Comparison of ENCODE assay signal across 8 cellular contexts in genomic region chr15:80072285-80072684, GRCh38. TPM values are rescaled to one million over a fixed set of nuclear protein-coding genes. Genes with fewer than 3 reads are reported as not detected.
DNase-seq lines count a peak whose midpoint lies in the region; ATAC-seq and TF ChIP-seq lines count a peak whose summit lies in the region.

No MANE protein-coding gene starts in this region.

- peak; percentile 87 for DNase-seq in Caki2 (ENCODE audit: low read depth)
- DNase-seq in NCI-H460 (ENCODE audit: extremely low read depth, low read depth) = peak; percentile 83
- DNase-seq in glutamatergic neuron = no peak
- DNase-seq in osteocyte (ENCODE audit: extremely low spot score, unreplicated experiment) = no peak
- no peak for DNase-seq in UCSD-AML1 (lab: John Stamatoyannopoulos, UW; ENCODE audit: unreplicated experiment)

- peaks cover 18% of the 10 kb centered on the region for H3K4me1 Mint-ChIP-seq in activated T-helper 17 cell treated with anti-CD3 and anti-CD28 coated beads, Interleukin-2, amount 50 U/mL, for 72 hours
- H3K4me1 Mint-ChIP-seq in glutamatergic neuron (ENCODE audit: low read depth, unreplicated experiment) (peaks cover 25% of the 10 kb centered on the region), osteocyte (ENCODE audit: unreplicated experiment) (peaks cover 76% of the 10 kb centered on the region)

- TF ChIP-seq CTCF in glutamatergic neuron (IDR thresholded peaks at IDR 0.05; ENCODE audit: partially characterized antibody, unreplicated experiment) (no peak), osteocyte (IDR thresholded peaks at IDR 0.05) (no peak)

- H3K27ac Mint-ChIP-seq in activated T-helper 17 cell treated with anti-CD3 and anti-CD28 coated beads, Interleukin-2, amount 50 U/mL, for 72 hours = no peak overlapping the region
- H3K27ac Mint-ChIP-seq in glutamatergic neuron (ENCODE audit: unreplicated experiment) = peak overlapping the region; percentile 67
- peak overlapping the region; percentile 89 for H3K27ac Mint-ChIP-seq in osteocyte (ENCODE audit: unreplicated experiment)

- in situ Hi-C loops in Caki2 (cut with HindIII; ENCODE audit: low pct_unique_long_range_greater_than_20kb, low sequenced_read_pairs) = no loop called here

- ATAC-seq in GM19395 (IDR thresholded peaks at IDR 0.05; ENCODE audit: unreplicated experiment) (peak; percentile 82), HG03520 (IDR thresholded peaks at IDR 0.05; ENCODE audit: unreplicated experiment) (peak; percentile 82)
- peak; percentile 92 for ATAC-seq in activated T-helper 17 cell treated with anti-CD3 and anti-CD28 coated beads, Interleukin-2, amount 50 U/mL, for 72 hours (replicated peaks)

- peaks cover 22% of the 10 kb centered on the region for H3K36me3 Mint-ChIP-seq in activated T-helper 17 cell treated with anti-CD3 and anti-CD28 coated beads, Interleukin-2, amount 50 U/mL, for 72 hours (ENCODE audit: low read depth)
- H3K36me3 Mint-ChIP-seq in glutamatergic neuron (ENCODE audit: unreplicated experiment) = no peaks in the 10 kb centered on the region
- peaks cover 5% of the 10 kb centered on the region for H3K36me3 Mint-ChIP-seq in osteocyte (ENCODE audit: unreplicated experiment)

- no peaks in the 10 kb centered on the region for H3K27me3 Mint-ChIP-seq in activated T-helper 17 cell treated with anti-CD3 and anti-CD28 coated beads, Interleukin-2, amount 50 U/mL, for 72 hours
- H3K27me3 Mint-ChIP-seq in glutamatergic neuron (ENCODE audit: unreplicated experiment) (no peaks in the 10 kb centered on the region), osteocyte (ENCODE audit: unreplicated experiment) (no peaks in the 10 kb centered on the region)

- peak overlapping the region; percentile 80 for H3K4me3 Mint-ChIP-seq in activated T-helper 17 cell treated with anti-CD3 and anti-CD28 coated beads, Interleukin-2, amount 50 U/mL, for 72 hours
- H3K4me3 Mint-ChIP-seq in glutamatergic neuron (ENCODE audit: unreplicated experiment) (peak overlapping the region; percentile 85), osteocyte (ENCODE audit: unreplicated experiment) (peak overlapping the region; percentile 92)

- no peaks in the 10 kb centered on the region for H3K9me3 Mint-ChIP-seq in activated T-helper 17 cell treated with anti-CD3 and anti-CD28 coated beads, Interleukin-2, amount 50 U/mL, for 72 hours
- H3K9me3 Mint-ChIP-seq in glutamatergic neuron (ENCODE audit: unreplicated experiment) (no peaks in the 10 kb centered on the region), osteocyte (ENCODE audit: unreplicated experiment) (no peaks in the 10 kb centered on the region)

RNA-seq across cellular contexts. Expression of gene ZFAND6, which starts 12.8 kb away (rescaled TPM):
- total RNA-seq in Caki2 (2014; rRNA removed; shearing (Covaris generic); ENCODE audit: low replicate concordance) = 105 and 120 TPM in 2 replicates
- total RNA-seq in NCI-H460 (2014; rRNA removed; shearing (Covaris generic)) = 81.4 and 91.6 TPM in 2 replicates
- 86.6 and 130 TPM in 2 replicates for polyA plus RNA-seq in NCI-H460 (2014; cell fraction: nucleus; rRNA removed)
- 10 to 100 TPM; 26.2 to 35.2 TPM for total RNA-seq in activated T-helper 17 cell treated with anti-CD3 and anti-CD28 coated beads, Interleukin-2, amount 50 U/mL, for 72 hours
- total RNA-seq in glutamatergic neuron (ENCODE audit: unreplicated experiment) = 80.1 TPM
- total RNA-seq in osteocyte = 63.8 and 65.9 TPM in 2 replicates

Comparison
In these comparisons a context has a peak if more than half of its experiments do, and no peak if none do; other contexts are left out.
1. DNase-seq: peak in Caki2 (single experiment) and NCI-H460 (single experiment); none in glutamatergic neuron (single experiment), osteocyte (single experiment) and UCSD-AML1 (single experiment).
2. Peak in every context shown above with its lines, with median percentiles within 50 percentile points of each other: ATAC-seq and H3K4me3 Mint-ChIP-seq.